24 cellular contexts compared by ENCODE assay signal in genomic region chr6:131122007-131122406, GRCh38.
"Had no signal": no experiment of that assay in that cellular context is flagged by ENCODE, and none has a peak within 500 bp of the region (broad histone marks: within the 10 kb centered on the region; RNA-seq: fewer than 3 reads in every experiment).

No MANE protein-coding gene starts in this region.

- H3K79me2 ChIP-seq: hepatocyte had no signal

- H3K27me3 ChIP-seq: cardiac muscle cell, gastrocnemius medialis, hepatocyte, pancreas, stomach, thyroid gland, upper lobe of left lung, vagina had no signal

- H3K4me1 ChIP-seq: gastrocnemius medialis, pancreas, psoas muscle, stomach, thyroid gland, upper lobe of left lung had no signal

- H3K36me3 ChIP-seq: cardiac muscle cell, gastrocnemius medialis, pancreas, stomach, thyroid gland, upper lobe of left lung, vagina had no signal

- H3K4me2 ChIP-seq: hepatocyte, smooth muscle cell had no signal

- ATAC-seq: activated naive CD4-positive, alpha-beta T cell treated with anti-CD3 and anti-CD28 coated beads, Interleukin-2, amount 50 U/mL, for 72 hours; activated T-cell treated with anti-CD3 and anti-CD28 coated beads, Interleukin-2, amount 50 U/mL, for 4 hours; effector memory CD8-positive, alpha-beta T cell; gastrocnemius medialis; naive thymus-derived CD8-positive, alpha-beta T cell; pancreas; psoas muscle; stimulated activated naive B cell treated with anti-CD40 and anti-IgM and Interleukin-4, amounts not matched to agents 10 μg/mL and 1 μg/mL and 100 μg/mL, for 72 hours had no signal

- H3K9me3 ChIP-seq: gastrocnemius medialis, pancreas, psoas muscle, stomach, thyroid gland, upper lobe of left lung, vagina had no signal

- DNase-seq: activated CD4-positive, alpha-beta memory T cell treated with anti-CD3 and anti-CD28 coated beads for 36 hours; activated CD4-positive, alpha-beta T cell treated with anti-CD3 and anti-CD28 coated beads, Interleukin-2, amount 10 ng/mL, durations not matched to agents 24 days and 14 days; activated CD4-positive, CD25-positive, alpha-beta regulatory T cell treated with anti-CD3 and anti-CD28 coated beads, Interleukin-2, amount 50 U/mL, for 72 hours; activated naive CD4-positive, alpha-beta T cell; activated T-cell treated with anti-CD3 and anti-CD28 coated beads, Interleukin-2, amount 50 U/mL, for 4 hours; anterior cingulate cortex; effector memory CD8-positive, alpha-beta T cell; gastrocnemius medialis; naive thymus-derived CD8-positive, alpha-beta T cell; nucleus accumbens; pancreas; psoas muscle; stimulated activated CD4-positive, alpha-beta T cell treated with anti-CD3 and anti-CD28 coated beads, Interleukin-1b, Interleukin-23, amount 100 ng/mL, for 48 hours; stimulated activated naive B cell treated with anti-CD40 and anti-IgM and Interleukin-4, amounts not matched to agents 10 μg/mL and 1 μg/mL and 100 μg/mL, for 72 hours; stomach; T-helper 2 cell; thyroid gland; upper lobe of left lung had no signal

- H3K4me3 ChIP-seq: cardiac muscle cell, coronary artery, gastrocnemius medialis, hepatocyte, pancreas, psoas muscle, smooth muscle cell, stomach, thyroid gland, upper lobe of left lung, vagina had no signal

- H3K27ac ChIP-seq: cardiac muscle cell, coronary artery, gastrocnemius medialis, hepatocyte, pancreas, psoas muscle, stomach, thyroid gland, upper lobe of left lung, vagina had no signal

- H2AFZ ChIP-seq: hepatocyte had no signal
